Comparison of ENCODE assay signal across 26 cellular contexts in genomic region chr18:68445131-68445530, GRCh38.
"Had no signal": no experiment of that assay in that cellular context is flagged by ENCODE, and none has a peak within 500 bp of the region (broad histone marks: within the 10 kb centered on the region; RNA-seq: fewer than 3 reads in every experiment).

No MANE protein-coding gene starts in this region.

- H3K27ac Mint-ChIP-seq: mesothelial cell of epicardium; naive B cell; natural killer cell; stimulated activated naive B cell treated with anti-CD40 and anti-IgM and Interleukin-4, amounts not matched to agents 10 μg/mL and 1 μg/mL and 100 μg/mL, for 72 hours; stimulated activated naive CD8-positive, alpha-beta T cell treated with anti-CD3 and anti-CD28 coated beads, Interleukin-15, Interleukin-2, amounts not matched to agents 100 ng/mL and 50 ng/mL, for 24 hours had no signal

- H3K27ac ChIP-seq: hepatocyte, left ventricle myocardium inferior, pancreas, prostate gland, skin epidermis, suprapubic skin, thoracic aorta, tibial artery, upper lobe of right lung had no signal

- H3K36me3 ChIP-seq: left ventricle myocardium inferior, pancreas, prostate gland, suprapubic skin, thoracic aorta, tibial artery, upper lobe of right lung had no signal

- H3K9me3 Mint-ChIP-seq: mesothelial cell of epicardium; stimulated activated naive CD8-positive, alpha-beta T cell treated with anti-CD3 and anti-CD28 coated beads, Interleukin-15, Interleukin-2, amounts not matched to agents 100 ng/mL and 50 ng/mL, for 24 hours had no signal

- H3K4me1 ChIP-seq: left ventricle myocardium inferior, prostate gland, suprapubic skin, tibial artery, upper lobe of right lung had no signal

- H3K27me3 ChIP-seq: hepatocyte, pancreas, suprapubic skin, tibial artery, upper lobe of right lung had no signal

- DNase-seq: islet precursor cell; left ventricle myocardium inferior; mesendoderm; naive B cell; natural killer cell; pancreas; posterior cingulate gyrus; retina; right cardiac atrium; stimulated activated CD4-positive, alpha-beta T cell treated with anti-CD3 and anti-CD28 coated beads, Interleukin-12 subunit alpha, Interleukin-12 subunit beta, amount 100 ng/mL, for 4 hours; stimulated activated CD4-positive, alpha-beta T cell treated with anti-CD3 and anti-CD28 coated beads, Interleukin-15, amount 100 ng/mL, for 24 hours; stimulated activated CD4-positive, alpha-beta T cell treated with anti-CD3 and anti-CD28 coated beads, Interleukin-2, amount 100 ng/mL, for 24 hours; stimulated activated CD4-positive, alpha-beta T cell treated with anti-CD3 and anti-CD28 coated beads, Interleukin-4, amount 100 ng/mL, for 1 hour; stimulated activated naive B cell treated with anti-CD40 and anti-IgM and Interleukin-4, amounts not matched to agents 10 μg/mL and 1 μg/mL and 100 μg/mL, for 72 hours; tibial artery; trophoblast cell; upper lobe of right lung had no signal

- H3K36me3 Mint-ChIP-seq: mesothelial cell of epicardium; naive B cell; natural killer cell; stimulated activated naive B cell treated with anti-CD40 and anti-IgM and Interleukin-4, amounts not matched to agents 10 μg/mL and 1 μg/mL and 100 μg/mL, for 72 hours had no signal

- ATAC-seq: natural killer cell; pancreas; right cardiac atrium; sciatic nerve; stimulated activated naive B cell treated with anti-CD40 and anti-IgM and Interleukin-4, amounts not matched to agents 10 μg/mL and 1 μg/mL and 100 μg/mL, for 72 hours; upper lobe of right lung had no signal

- H3K9me3 ChIP-seq: left ventricle myocardium inferior, pancreas, prostate gland, suprapubic skin, thoracic aorta, tibial artery, upper lobe of right lung had no signal

- H3K4me1 Mint-ChIP-seq: mesothelial cell of epicardium; naive B cell; natural killer cell; stimulated activated naive B cell treated with anti-CD40 and anti-IgM and Interleukin-4, amounts not matched to agents 10 μg/mL and 1 μg/mL and 100 μg/mL, for 72 hours had no signal

- H3K4me3 ChIP-seq: hepatocyte, left ventricle myocardium inferior, lung, pancreas, prostate gland, skin epidermis, suprapubic skin, thoracic aorta, tibial artery, upper lobe of right lung had no signal

- H3K4me3 Mint-ChIP-seq: mesothelial cell of epicardium; naive B cell; natural killer cell; stimulated activated naive B cell treated with anti-CD40 and anti-IgM and Interleukin-4, amounts not matched to agents 10 μg/mL and 1 μg/mL and 100 μg/mL, for 72 hours; stimulated activated naive CD8-positive, alpha-beta T cell treated with anti-CD3 and anti-CD28 coated beads, Interleukin-15, Interleukin-2, amounts not matched to agents 100 ng/mL and 50 ng/mL, for 24 hours had no signal

- H3K27me3 Mint-ChIP-seq: naive B cell; stimulated activated naive B cell treated with anti-CD40 and anti-IgM and Interleukin-4, amounts not matched to agents 10 μg/mL and 1 μg/mL and 100 μg/mL, for 72 hours; stimulated activated naive CD8-positive, alpha-beta T cell treated with anti-CD3 and anti-CD28 coated beads, Interleukin-15, Interleukin-2, amounts not matched to agents 100 ng/mL and 50 ng/mL, for 24 hours had no signal
